Comparison of ENCODE assay signal across 20 cellular contexts in genomic region chr9:92734931-92735906, GRCh38. TPM values are rescaled to one million over a fixed set of nuclear protein-coding genes. Genes with fewer than 3 reads are reported as not detected.
A peak's percentile ranks its signal among the peaks of the same experiment; 100 is the strongest.
DNase-seq lines count a peak whose midpoint lies in the region; ATAC-seq and TF ChIP-seq lines count a peak whose summit lies in the region.
"Had no signal": no experiment of that assay in that cellular context is flagged by ENCODE, and none has a peak within 500 bp of the region (broad histone marks: within the 10 kb centered on the region; RNA-seq: fewer than 3 reads in every experiment).

No MANE protein-coding gene starts in this region.

- TF ChIP-seq POLR2A in spleen (IDR thresholded peaks at IDR 0.05): no peak

- H3K4me1 Mint-ChIP-seq in activated T-cell treated with anti-CD3 and anti-CD28 coated beads, Interleukin-2, amount 50 U/mL, for 24 hours (ENCODE audit: low read depth): peaks cover 71% of the 10 kb centered on the region

- H3K79me2 ChIP-seq in OCI-LY1 (ENCODE audit: insufficient read depth, low read length): peaks cover 66% of the 10 kb centered on the region

- DNase-seq in activated T-cell treated with anti-CD3 and anti-CD28 coated beads, Interleukin-2, amount 50 U/mL, for 24 hours: no peak
- DNase-seq in activated T-cell treated with anti-CD3 and anti-CD28 coated beads for 4 hours (no peak), spleen (peak; percentile 77), GDM1 (lab: John Stamatoyannopoulos, UW) (no peak), superior temporal gyrus (ENCODE audit: extremely low spot score) (no peak)
- DNase-seq in activated CD4-positive, CD25-positive, alpha-beta regulatory T cell treated with anti-CD3 and anti-CD28 coated beads, Interleukin-2, amount 50 U/mL, for 72 hours: no peak
- DNase-seq: central memory CD4-positive, alpha-beta T cell; MV-4-11; NCI-H774; nucleus accumbens; RPMI8226; sigmoid colon; stimulated activated CD4-positive, alpha-beta T cell treated with anti-CD3 and anti-CD28 coated beads, Interleukin-2, amount 100 ng/mL, for 48 hours; stimulated activated CD8-positive, alpha-beta memory T cell treated with anti-CD3 and anti-CD28 coated beads, Interleukin-4, amount 100 ng/mL, for 48 hours; transverse colon had no signal

- H4K20me1 ChIP-seq in OCI-LY1 (ENCODE audit: insufficient read depth, low read length): no peaks in the 10 kb centered on the region

- H3K9me3 ChIP-seq in OCI-LY1 (ENCODE audit: low read length): no peaks in the 10 kb centered on the region
- H3K9me3 ChIP-seq in spleen: no peaks in the 10 kb centered on the region
- H3K9me3 ChIP-seq: sigmoid colon, transverse colon had no signal

- WGBS in spleen, 5 donors: 83 to 91% (median 87%) methylated on average over 8 to 14 of the region's 14 CpGs

- ATAC-seq in esophagus mucosa: peak; percentile 41
- ATAC-seq: activated CD4-positive, CD25-positive, alpha-beta regulatory T cell treated with anti-CD3 and anti-CD28 coated beads, Interleukin-2, amount 50 U/mL, for 24 hours had no signal

- intact Hi-C loops in spleen (cut with DNase I; ENCODE audit: low total_unique reads): no loop called here

- peak overlapping the region; percentile 13 for H3K27ac Mint-ChIP-seq in activated T-cell treated with anti-CD3 and anti-CD28 coated beads, Interleukin-2, amount 50 U/mL, for 24 hours
- H3K27ac Mint-ChIP-seq: T-helper 1 cell treated with Interleukin-12 subunit alpha and Interleukin-12 subunit beta and Interleukin-4 antibody, amounts not matched to agents 30 μg/mL and 1 μg/mL, for 36 hours had no signal

- no peak overlapping the region for H3K4me3 ChIP-seq in OCI-LY1 (ENCODE audit: low read depth, low read length, poor library complexity, severe bottlenecking)
- no peak overlapping the region for H3K4me3 ChIP-seq in spleen
- H3K4me3 ChIP-seq: lung, sigmoid colon, transverse colon had no signal

- H3K4me1 ChIP-seq in OCI-LY1 (ENCODE audit: insufficient read depth, low read length, severe bottlenecking): peaks cover 82% of the 10 kb centered on the region
- H3K4me1 ChIP-seq in spleen: peaks cover 5 to 93% (median 70%) of the 10 kb centered on the region in 6 donors

- no peaks in the 10 kb centered on the region for H3K27me3 Mint-ChIP-seq in activated T-cell treated with anti-CD3 and anti-CD28 coated beads, Interleukin-2, amount 50 U/mL, for 24 hours

- no peaks in the 10 kb centered on the region for H3K36me3 ChIP-seq in OCI-LY1 (ENCODE audit: insufficient read depth, low read length)
- H3K36me3 ChIP-seq in spleen: peaks cover 0 to 12% (median 0%) of the 10 kb centered on the region in 6 donors
- H3K36me3 ChIP-seq: sigmoid colon, transverse colon had no signal

- peak overlapping the region; percentile 1; the same call in 1 of the 2 replicates for H3K9ac ChIP-seq in OCI-LY1 (ENCODE audit: low read length)

- H3K9me3 Mint-ChIP-seq in activated T-cell treated with anti-CD3 and anti-CD28 coated beads, Interleukin-2, amount 50 U/mL, for 24 hours: no peaks in the 10 kb centered on the region
- H3K9me3 Mint-ChIP-seq: T-helper 1 cell treated with Interleukin-12 subunit alpha and Interleukin-12 subunit beta and Interleukin-4 antibody, amounts not matched to agents 30 μg/mL and 1 μg/mL, for 36 hours had no signal

- H3K36me3 Mint-ChIP-seq in activated T-cell treated with anti-CD3 and anti-CD28 coated beads, Interleukin-2, amount 50 U/mL, for 24 hours (ENCODE audit: low read depth): peaks cover 2% of the 10 kb centered on the region

- no peaks in the 10 kb centered on the region for H3K27me3 ChIP-seq in OCI-LY1 (ENCODE audit: insufficient read depth, low read length)
- H3K27me3 ChIP-seq in spleen (replicated peaks in 1 of 7): no peaks in the 10 kb centered on the region
- H3K27me3 ChIP-seq: sigmoid colon, transverse colon had no signal

- H3F3A ChIP-seq in OCI-LY1 (ENCODE audit: insufficient read depth, low read length): no peaks in the 10 kb centered on the region; the same call in 1 of the 2 replicates

- no peak for TF ChIP-seq CTCF in OCI-LY1 (IDR thresholded peaks at IDR 0.05; ENCODE audit: low read length)
- TF ChIP-seq CTCF in spleen (IDR thresholded peaks at IDR 0.05 in 8 of 11, conservative IDR thresholded peaks at IDR 0.05 in 3 of 11): no peak

- H3K4me2 ChIP-seq in OCI-LY1 (ENCODE audit: low read length): peak overlapping the region; percentile 41; the same call in 1 of the 2 replicates

- no peaks in the 10 kb centered on the region for H3K9me2 ChIP-seq in OCI-LY1 (ENCODE audit: low read depth, low read length)

- H3K4me3 Mint-ChIP-seq in activated T-cell treated with anti-CD3 and anti-CD28 coated beads, Interleukin-2, amount 50 U/mL, for 24 hours: no peak overlapping the region
- H3K4me3 Mint-ChIP-seq: T-helper 1 cell treated with Interleukin-12 subunit alpha and Interleukin-12 subunit beta and Interleukin-4 antibody, amounts not matched to agents 30 μg/mL and 1 μg/mL, for 36 hours had no signal

- no peak overlapping the region for H2AFZ ChIP-seq in OCI-LY1 (ENCODE audit: low read length)

- H3K27ac ChIP-seq in OCI-LY1 (ENCODE audit: low read depth, low read length, poor library complexity, severe bottlenecking) (peak overlapping the region; percentile 69), spleen (peak overlapping the region in 2 of 8 donors; percentile 14 to 67)
- H3K27ac ChIP-seq: sigmoid colon, transverse colon had no signal

RNA-seq across cellular contexts. Expression of gene BICD2, which starts 29.4 kb away (rescaled TPM):
- 63.7 TPM for total RNA-seq in esophagus mucosa
- 10 to 100 TPM; 30.6 to 55.7 (median 36.8) TPM for total RNA-seq in spleen
- 10 to 100 TPM in 2 of 3 donors, 1 to 10 TPM in 1; 9.4 to 12.0 (median 11.7) TPM for polyA plus RNA-seq in spleen
